Comparison of ENCODE assay signal across 1 cellular context in genomic region chr3:29537889-29538609, GRCh38.
TF ChIP-seq lines count a peak whose summit lies in the region.

No MANE protein-coding gene starts in this region.

TF ChIP-seq in HepG2, 621 proteins besides CTCF, POLR2A, EP300 and RAD21:
- TF ChIP-seq RCOR2 (CRISPR knock-in tag; IDR thresholded peaks at IDR 0.05) (no peak), NFYC (CRISPR knock-in tag; IDR thresholded peaks at IDR 0.05) (no peak), SP2 (CRISPR knock-in tag; IDR thresholded peaks at IDR 0.05) (no peak), MXI1 (IDR thresholded peaks at IDR 0.05; ENCODE audit: borderline replicate concordance, low read depth, low read length) (no peak)
